ENCODE assay signal across 6 cellular contexts in genomic region chr22:19143967-19144400, GRCh38. TPM values are rescaled to one million over a fixed set of nuclear protein-coding genes. Genes with fewer than 3 reads are reported as not detected.
DNase-seq lines count a peak whose midpoint lies in the region; ATAC-seq and TF ChIP-seq lines count a peak whose summit lies in the region.

No MANE protein-coding gene starts in this region.

- H3K27ac Mint-ChIP-seq in natural killer cell treated with Interleukin-12 subunit alpha and Interleukin-12 subunit beta and Interleukin-15 and Interleukin-18, amount 100 ng/mL, for 72 hours, result peak overlapping the region; percentile 99

- H3K4me1 Mint-ChIP-seq in natural killer cell treated with Interleukin-12 subunit alpha and Interleukin-12 subunit beta and Interleukin-15 and Interleukin-18, amount 100 ng/mL, for 72 hours (ENCODE audit: low read depth in 2 of 2), result peaks cover 17 to 21% of the 10 kb centered on the region in 2 donors

- H3K4me3 ChIP-seq in astrocyte of the spinal cord (ENCODE audit: low read depth, low read length), result peak overlapping the region; percentile 98

- ATAC-seq in natural killer cell treated with Interleukin-12 subunit alpha and Interleukin-12 subunit beta and Interleukin-15 and Interleukin-18, amount 100 ng/mL, for 72 hours, result peak; percentile 71 to 76

- no peak for TF ChIP-seq CTCF in astrocyte of the spinal cord (IDR thresholded peaks at IDR 0.05; ENCODE audit: low read depth, low read length)

- H3K9me3 Mint-ChIP-seq in natural killer cell treated with Interleukin-12 subunit alpha and Interleukin-12 subunit beta and Interleukin-15 and Interleukin-18, amount 100 ng/mL, for 72 hours, result no peaks in the 10 kb centered on the region

- peak overlapping the region; percentile 98 for H3K4me3 Mint-ChIP-seq in natural killer cell treated with Interleukin-12 subunit alpha and Interleukin-12 subunit beta and Interleukin-15 and Interleukin-18, amount 100 ng/mL, for 72 hours

- peaks cover 15% of the 10 kb centered on the region for H3K36me3 Mint-ChIP-seq in natural killer cell treated with Interleukin-12 subunit alpha and Interleukin-12 subunit beta and Interleukin-15 and Interleukin-18, amount 100 ng/mL, for 72 hours

- peaks cover 9 to 11% of the 10 kb centered on the region in 2 donors for H3K27me3 Mint-ChIP-seq in natural killer cell treated with Interleukin-12 subunit alpha and Interleukin-12 subunit beta and Interleukin-15 and Interleukin-18, amount 100 ng/mL, for 72 hours

- DNase-seq in activated effector memory CD4-positive, alpha-beta T cell treated with anti-CD3 and anti-CD28 coated beads, Interleukin-2, amount 50 U/mL, for 16 hours, result peak; percentile 74
- no peak for DNase-seq in activated effector memory CD4-positive, alpha-beta T cell treated with Interleukin-2 at 50 U/mL for 16 hours
- DNase-seq in astrocyte of the spinal cord (ENCODE audit: low read depth, low spot score) (no peak), HuH-7 (ENCODE audit: low spot score) (no peak), epidermal melanocyte (ENCODE audit: insufficient read length, low spot score) (no peak)
- DNase-seq in natural killer cell treated with Interleukin-12 subunit alpha and Interleukin-12 subunit beta and Interleukin-15 and Interleukin-18, amount 100 ng/mL, for 72 hours (ENCODE audit: low spot score), result peak; percentile 79

- in situ Hi-C loops in astrocyte of the spinal cord (cut with HindIII; ENCODE audit: low sequenced_read_pairs), result no loop called here

RNA-seq across cellular contexts. Expression of gene ESS2, which starts 0.5 kb away (rescaled TPM):
- total RNA-seq in natural killer cell treated with Interleukin-12 subunit alpha and Interleukin-12 subunit beta and Interleukin-15 and Interleukin-18, amount 100 ng/mL, for 72 hours, result 10 to 100 TPM; 30.0 to 38.6 TPM

RNA-seq across cellular contexts. Expression of gene GSC2, which starts 6.1 kb away (rescaled TPM):
- total RNA-seq in natural killer cell treated with Interleukin-12 subunit alpha and Interleukin-12 subunit beta and Interleukin-15 and Interleukin-18, amount 100 ng/mL, for 72 hours, result not detected

RNA-seq across cellular contexts. Expression of gene TSSK2, which starts 12.9 kb away (rescaled TPM):
- under 1 TPM in 1 of 2 donors, not detected in 1; 0.39 TPM for total RNA-seq in natural killer cell treated with Interleukin-12 subunit alpha and Interleukin-12 subunit beta and Interleukin-15 and Interleukin-18, amount 100 ng/mL, for 72 hours

RNA-seq across cellular contexts. Expression of gene DGCR2, which starts 21.8 kb away (rescaled TPM):
- 10 to 100 TPM; 29.6 to 34.6 TPM for total RNA-seq in natural killer cell treated with Interleukin-12 subunit alpha and Interleukin-12 subunit beta and Interleukin-15 and Interleukin-18, amount 100 ng/mL, for 72 hours

RNA-seq across cellular contexts. Expression of gene SLC25A1, which starts 34.6 kb away (rescaled TPM):
- 10 to 100 TPM; 44.5 to 44.7 TPM for total RNA-seq in natural killer cell treated with Interleukin-12 subunit alpha and Interleukin-12 subunit beta and Interleukin-15 and Interleukin-18, amount 100 ng/mL, for 72 hours

Comparison
In these comparisons a context has a peak if more than half of its experiments do, and no peak if none do; other contexts are left out.
1. DNase-seq: peak in activated effector memory CD4-positive, alpha-beta T cell treated with anti-CD3 and anti-CD28 coated beads, Interleukin-2, amount 50 U/mL, for 16 hours (single experiment) and natural killer cell treated with Interleukin-12 subunit alpha and Interleukin-12 subunit beta and Interleukin-15 and Interleukin-18, amount 100 ng/mL, for 72 hours (single experiment); none in activated effector memory CD4-positive, alpha-beta T cell treated with Interleukin-2 at 50 U/mL for 16 hours (single experiment), astrocyte of the spinal cord (single experiment), HuH-7 (single experiment) and epidermal melanocyte (single experiment).